20 cellular contexts compared by ENCODE assay signal in the genomic region with DNA sequence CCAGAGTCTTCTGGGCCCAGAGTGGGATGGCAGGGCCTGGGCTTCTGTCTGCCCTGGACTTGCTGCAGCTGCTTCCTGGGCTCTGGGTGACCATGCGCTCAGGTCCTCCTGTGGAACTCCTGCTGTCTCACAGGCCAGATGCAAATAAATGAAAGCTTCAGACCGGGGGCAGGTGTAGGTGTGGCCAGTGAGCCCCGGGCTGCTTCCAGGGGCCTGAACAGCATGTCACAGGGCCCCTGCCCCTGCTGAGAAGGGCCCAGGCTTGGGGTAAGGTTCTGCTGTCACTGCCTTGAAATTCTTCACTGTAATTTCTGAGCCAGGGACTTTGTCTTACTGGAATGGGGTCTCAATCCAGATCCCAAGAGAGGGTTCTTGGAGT. TPM values are rescaled to one million over a fixed set of nuclear protein-coding genes. Genes with fewer than 3 reads are reported as not detected.
DNase-seq lines count a peak whose midpoint lies in the region; ATAC-seq and TF ChIP-seq lines count a peak whose summit lies in the region.
"Had no signal": no experiment of that assay in that cellular context is flagged by ENCODE, and none has a peak within 500 bp of the region (broad histone marks: within the 10 kb centered on the region; RNA-seq: fewer than 3 reads in every experiment).

No MANE protein-coding gene starts in this region.

- H3K4me3 Mint-ChIP-seq in WTC11, result peak overlapping the region; percentile 6; the same call in 1 of the 2 replicates

- TF ChIP-seq CTCF in WTC11 (IDR thresholded peaks at IDR 0.05) (no peak), lower lobe of right lung (IDR thresholded peaks at IDR 0.05) (no peak), stomach (IDR thresholded peaks at IDR 0.05) (no peak)

- no peak for TF ChIP-seq POLR2A in stomach (IDR thresholded peaks at IDR 0.05)

- H3K9me3 Mint-ChIP-seq in WTC11, result peaks cover 5% of the 10 kb centered on the region

- peaks cover 31% of the 10 kb centered on the region for H3K4me1 ChIP-seq in HUES64 (ENCODE audit: insufficient read depth, low read length)
- H3K4me1 ChIP-seq in lower lobe of right lung, result peaks cover 26% of the 10 kb centered on the region
- peaks cover 10 to 37% (median 35%) of the 10 kb centered on the region in 4 donors for H3K4me1 ChIP-seq in stomach
- H3K4me1 ChIP-seq in right cardiac atrium (ENCODE audit: control insufficient read depth, insufficient read depth, low read length), result no peaks in the 10 kb centered on the region

- peak overlapping the region; percentile 92 for H3K27ac Mint-ChIP-seq in WTC11

- H3K27me3 Mint-ChIP-seq in WTC11 (ENCODE audit: low read depth), result no peaks in the 10 kb centered on the region

- H3K27me3 ChIP-seq in HUES64 (ENCODE audit: insufficient read depth, low read length) (no peaks in the 10 kb centered on the region), lower lobe of right lung (ENCODE audit: low read depth) (no peaks in the 10 kb centered on the region), stomach (no peaks in the 10 kb centered on the region), right cardiac atrium (ENCODE audit: control insufficient read depth, insufficient read depth) (no peaks in the 10 kb centered on the region)
- H3K27me3 ChIP-seq: heart right ventricle had no signal

- intact Hi-C loops in lower lobe of right lung (cut with DNase I) (no loop called here), stomach (cut with DNase I; ENCODE audit: low total_unique reads) (no loop called here), right cardiac atrium (cut with DNase I) (loop anchor here in 1 of 4 donors (10.0 kb wide), 1 partner anchor 57 kb away; no protein-coding TSS in a partner anchor)

- POLR2A ChIA-PET in WTC11 (lab: Charles Lee), result interaction anchor here (0.6 kb wide), 2 partner anchors 20 to 1163 kb away, joined by 3 to 5 read pairs; no protein-coding TSS in a partner anchor

- ATAC-seq in WTC11, result no peak
- no peak for ATAC-seq in lower lobe of right lung
- no peak for ATAC-seq in right cardiac atrium
- ATAC-seq: esophagus mucosa, heart right ventricle, left ventricle myocardium superior had no signal

- CTCF ChIA-PET in WTC11 (lab: Charles Lee), result interaction anchor here (1.2 kb wide), 1 partner anchor 46 kb away, joined by 3 read pairs; a partner anchor contains a TSS

- H3K4me1 Mint-ChIP-seq in WTC11, result peaks cover 46% of the 10 kb centered on the region

- H3K9ac ChIP-seq in HUES64 (ENCODE audit: low read depth, low read length), result no peak overlapping the region

- peak overlapping the region; percentile 77; the same call in 1 of the 2 replicates for H3K27ac ChIP-seq in HUES64 (ENCODE audit: low read depth, low read length)
- peak overlapping the region; percentile 69 for H3K27ac ChIP-seq in lower lobe of right lung
- H3K27ac ChIP-seq in stomach, result peak overlapping the region; percentile 28 to 100 (median 61)
- no peak overlapping the region for H3K27ac ChIP-seq in right cardiac atrium (ENCODE audit: low read length)
- H3K27ac ChIP-seq: C4-2B, coronary artery, VCaP had no signal

- DNase-seq in WTC11 (ENCODE audit: low spot score) (peak; percentile 32), lower lobe of right lung (no peak), stomach (peak; percentile 29), NCI-H1694 (lab: John Stamatoyannopoulos, UW) (no peak), right cardiac atrium (no peak)
- DNase-seq in effector CD8-positive, alpha-beta T cell (lab: John Stamatoyannopoulos, UW), result no peak
- DNase-seq: activated CD8-positive, alpha-beta memory T cell treated with anti-CD3 and anti-CD28 coated beads for 24 hours; activated effector memory CD4-positive, alpha-beta T cell treated with Interleukin-2 at 50 U/mL for 16 hours; aorta; heart right ventricle; left ventricle myocardium superior; NCI-H1930; NCI-H748 treated with DMSO at 0.1 percent for 48 hours; stimulated activated naive CD4-positive, alpha-beta T cell treated with Interleukin-2 at 50 U/mL for 16 hours had no signal

- TF ChIP-seq EP300 in stomach (IDR thresholded peaks at IDR 0.05), result no peak

- H3K36me3 Mint-ChIP-seq in WTC11, result peaks cover 10% of the 10 kb centered on the region

- no peak overlapping the region for H3K4me3 ChIP-seq in HUES64 (ENCODE audit: low read length)
- H3K4me3 ChIP-seq in lower lobe of right lung, result no peak overlapping the region
- no peak overlapping the region for H3K4me3 ChIP-seq in stomach
- no peak overlapping the region for H3K4me3 ChIP-seq in right cardiac atrium (ENCODE audit: low read length)
- H3K4me3 ChIP-seq: coronary artery, heart right ventricle had no signal

- H3K36me3 ChIP-seq in HUES64 (ENCODE audit: insufficient read depth, low read length) (peaks cover 6% of the 10 kb centered on the region), lower lobe of right lung (no peaks in the 10 kb centered on the region), stomach (no peaks in the 10 kb centered on the region)
- H3K36me3 ChIP-seq: heart right ventricle had no signal

- H3K9me3 ChIP-seq in HUES64 (ENCODE audit: insufficient read depth, low read depth, low read length), result 0 out of 2 replicates have a peak, but pooled peaks cover 1% of the 10 kb centered on the region
- H3K9me3 ChIP-seq in lower lobe of right lung, result no peaks in the 10 kb centered on the region
- no peaks in the 10 kb centered on the region for H3K9me3 ChIP-seq in stomach
- no peaks in the 10 kb centered on the region for H3K9me3 ChIP-seq in right cardiac atrium (ENCODE audit: control insufficient read depth, low read length)

- WGBS in HUES64, result 28% methylated on average over 3 of the region's 3 CpGs
- 38 to 58% (median 50%) methylated on average over 2 to 3 of the region's 3 CpGs; no CpG with 5 or more reads in 1 of the 5 donors for WGBS in stomach, 5 donors
- WGBS in right cardiac atrium, result 64% methylated on average over 3 of the region's 3 CpGs

TF ChIP-seq in WTC11, 78 proteins besides CTCF, POLR2A, EP300 and RAD21:
- TF ChIP-seq, protein P1, sequence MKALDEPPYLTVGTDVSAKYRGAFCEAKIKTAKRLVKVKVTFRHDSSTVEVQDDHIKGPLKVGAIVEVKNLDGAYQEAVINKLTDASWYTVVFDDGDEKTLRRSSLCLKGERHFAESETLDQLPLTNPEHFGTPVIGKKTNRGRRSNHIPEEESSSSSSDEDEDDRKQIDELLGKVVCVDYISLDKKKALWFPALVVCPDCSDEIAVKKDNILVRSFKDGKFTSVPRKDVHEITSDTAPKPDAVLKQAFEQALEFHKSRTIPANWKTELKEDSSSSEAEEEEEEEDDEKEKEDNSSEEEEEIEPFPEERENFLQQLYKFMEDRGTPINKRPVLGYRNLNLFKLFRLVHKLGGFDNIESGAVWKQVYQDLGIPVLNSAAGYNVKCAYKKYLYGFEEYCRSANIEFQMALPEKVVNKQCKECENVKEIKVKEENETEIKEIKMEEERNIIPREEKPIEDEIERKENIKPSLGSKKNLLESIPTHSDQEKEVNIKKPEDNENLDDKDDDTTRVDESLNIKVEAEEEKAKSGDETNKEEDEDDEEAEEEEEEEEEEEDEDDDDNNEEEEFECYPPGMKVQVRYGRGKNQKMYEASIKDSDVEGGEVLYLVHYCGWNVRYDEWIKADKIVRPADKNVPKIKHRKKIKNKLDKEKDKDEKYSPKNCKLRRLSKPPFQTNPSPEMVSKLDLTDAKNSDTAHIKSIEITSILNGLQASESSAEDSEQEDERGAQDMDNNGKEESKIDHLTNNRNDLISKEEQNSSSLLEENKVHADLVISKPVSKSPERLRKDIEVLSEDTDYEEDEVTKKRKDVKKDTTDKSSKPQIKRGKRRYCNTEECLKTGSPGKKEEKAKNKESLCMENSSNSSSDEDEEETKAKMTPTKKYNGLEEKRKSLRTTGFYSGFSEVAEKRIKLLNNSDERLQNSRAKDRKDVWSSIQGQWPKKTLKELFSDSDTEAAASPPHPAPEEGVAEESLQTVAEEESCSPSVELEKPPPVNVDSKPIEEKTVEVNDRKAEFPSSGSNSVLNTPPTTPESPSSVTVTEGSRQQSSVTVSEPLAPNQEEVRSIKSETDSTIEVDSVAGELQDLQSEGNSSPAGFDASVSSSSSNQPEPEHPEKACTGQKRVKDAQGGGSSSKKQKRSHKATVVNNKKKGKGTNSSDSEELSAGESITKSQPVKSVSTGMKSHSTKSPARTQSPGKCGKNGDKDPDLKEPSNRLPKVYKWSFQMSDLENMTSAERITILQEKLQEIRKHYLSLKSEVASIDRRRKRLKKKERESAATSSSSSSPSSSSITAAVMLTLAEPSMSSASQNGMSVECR (CRISPR knock-in tag; IDR thresholded peaks at IDR 0.05; ENCODE audit: borderline replicate concordance), result no peak
- TF ChIP-seq ETV6 (CRISPR knock-in tag; IDR thresholded peaks at IDR 0.05) (peak; percentile 14; the same call in 1 of the 2 replicates), TCF7 (CRISPR knock-in tag; IDR thresholded peaks at IDR 0.05; ENCODE audit: low read depth) (no peak), ZNF423 (CRISPR knock-in tag; IDR thresholded peaks at IDR 0.05) (peak; percentile 72)
- TF ChIP-seq, protein P2, sequence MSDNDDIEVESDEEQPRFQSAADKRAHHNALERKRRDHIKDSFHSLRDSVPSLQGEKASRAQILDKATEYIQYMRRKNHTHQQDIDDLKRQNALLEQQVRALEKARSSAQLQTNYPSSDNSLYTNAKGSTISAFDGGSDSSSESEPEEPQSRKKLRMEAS (CRISPR knock-in tag; IDR thresholded peaks at IDR 0.05), result peak; percentile 56; the same call in 1 of the 2 replicates
- TF ChIP-seq, protein P3, sequence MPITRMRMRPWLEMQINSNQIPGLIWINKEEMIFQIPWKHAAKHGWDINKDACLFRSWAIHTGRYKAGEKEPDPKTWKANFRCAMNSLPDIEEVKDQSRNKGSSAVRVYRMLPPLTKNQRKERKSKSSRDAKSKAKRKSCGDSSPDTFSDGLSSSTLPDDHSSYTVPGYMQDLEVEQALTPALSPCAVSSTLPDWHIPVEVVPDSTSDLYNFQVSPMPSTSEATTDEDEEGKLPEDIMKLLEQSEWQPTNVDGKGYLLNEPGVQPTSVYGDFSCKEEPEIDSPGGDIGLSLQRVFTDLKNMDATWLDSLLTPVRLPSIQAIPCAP (CRISPR knock-in tag; IDR thresholded peaks at IDR 0.05), result no peak

RNA-seq across cellular contexts. Expression of a gene that starts 2.5 kb away (rescaled TPM):
- 18.7 TPM for polyA plus RNA-seq in HUES64 (2013, experiment 1 of 2)
- 12.8 TPM for polyA plus RNA-seq in HUES64 (2013, experiment 2 of 2)
- total RNA-seq in WTC11 (2021), result 21.2 to 25.2 TPM (median 23.0 TPM) in 3 replicates
- total RNA-seq in lower lobe of right lung, result 17.5 TPM
- 10 to 100 TPM in 4 of 5 donors, 1 to 10 TPM in 1; 4.9 to 88.7 (median 16.5) TPM for total RNA-seq in stomach
- polyA plus RNA-seq in stomach, result 10 to 100 TPM in 1 of 3 donors, 1 to 10 TPM in 2; 8.2 to 14.4 (median 9.1) TPM
- 1 to 10 TPM; 4.5 to 9.0 (median 7.8) TPM for total RNA-seq in right cardiac atrium
- polyA plus RNA-seq in right cardiac atrium, result 3.7 TPM

RNA-seq across cellular contexts. Expression of a gene that starts 46.5 kb away (rescaled TPM):
- 6.1 TPM for polyA plus RNA-seq in HUES64 (2013, experiment 1 of 2)
- 11.4 TPM for polyA plus RNA-seq in HUES64 (2013, experiment 2 of 2)
- total RNA-seq in WTC11 (2021), result 14.7 to 26.6 TPM (median 26.1 TPM) in 3 replicates
- not detected for total RNA-seq in lower lobe of right lung
- under 1 TPM in 1 of 5 donors, not detected in 4; 0.55 TPM for total RNA-seq in stomach
- not detected for polyA plus RNA-seq in stomach
- total RNA-seq in right cardiac atrium, result not detected
- polyA plus RNA-seq in right cardiac atrium, result 0.07 TPM
- total RNA-seq: aorta, esophagus mucosa, left ventricle myocardium superior had no signal
- polyA plus RNA-seq: aorta, small intestine had no signal

Comparison
In these comparisons a context has a peak if more than half of its experiments do, and no peak if none do; other contexts are left out.
1. DNase-seq: peak in WTC11 (single experiment) and stomach (single experiment); none in lower lobe of right lung (single experiment), NCI-H1694 (single experiment), effector CD8-positive, alpha-beta T cell (single experiment) and right cardiac atrium (0 of 3).
2. RNA of a gene that starts 46.5 kb away (total RNA-seq): 14.7 to 26.6 TPM in WTC11; not detected in lower lobe of right lung (single experiment), 0.55 TPM in stomach and not detected in right cardiac atrium; every median in the first group is over 10 times any median in the second.